ENCODE assay signal across 24 cellular contexts in the genomic region with DNA sequence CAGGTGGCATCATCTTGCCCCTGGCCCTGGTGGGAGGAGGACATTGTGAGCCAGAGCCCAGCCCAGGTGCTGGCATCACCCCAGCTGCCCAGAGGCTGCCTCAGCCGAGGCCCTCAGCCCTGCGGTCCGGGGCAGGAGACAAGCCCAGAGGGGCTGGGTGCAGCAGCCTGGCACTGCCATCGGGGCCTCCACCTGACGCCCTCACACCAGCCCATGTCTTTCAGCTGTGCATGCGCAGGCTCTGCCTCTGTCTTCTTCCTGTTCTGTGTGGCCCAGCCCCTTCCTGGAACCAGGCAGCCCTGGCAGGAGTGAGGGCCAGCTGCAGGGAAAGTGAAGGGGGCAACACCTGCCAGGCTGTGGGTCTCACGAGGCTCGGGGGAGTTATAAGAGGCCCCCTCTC. TPM values are rescaled to one million over a fixed set of nuclear protein-coding genes. Genes with fewer than 3 reads are reported as not detected.
DNase-seq lines count a peak whose midpoint lies in the region; ATAC-seq and TF ChIP-seq lines count a peak whose summit lies in the region.
"Had no signal": no experiment of that assay in that cellular context is flagged by ENCODE, and none has a peak within 500 bp of the region (broad histone marks: within the 10 kb centered on the region; RNA-seq: fewer than 3 reads in every experiment).

No MANE protein-coding gene starts in this region.

- H3K79me2 ChIP-seq in Loucy (ENCODE audit: insufficient read depth, low read length): peaks cover 5% of the 10 kb centered on the region; the same call in 1 of the 2 replicates

- H3K9ac ChIP-seq in Loucy (ENCODE audit: low read depth, low read length, poor library complexity, severe bottlenecking): peak overlapping the region; percentile 96
- H3K9ac ChIP-seq: neural progenitor cell had no signal

- CTCF ChIA-PET in CD4-positive, alpha-beta T cell (lab: Charles Lee): no interaction called here

- no peak for TF ChIP-seq CTCF in CD4-positive, alpha-beta T cell (IDR thresholded peaks at IDR 0.05)
- no peak for TF ChIP-seq CTCF in Loucy (conservative IDR thresholded peaks at IDR 0.05; ENCODE audit: low read length)

- H3K9me3 ChIP-seq in CD4-positive, alpha-beta T cell (ENCODE audit: control insufficient read depth, low read length): no peaks in the 10 kb centered on the region
- H3K9me3 ChIP-seq in Loucy (ENCODE audit: insufficient read depth, low read depth, low read length): no peaks in the 10 kb centered on the region
- H3K9me3 ChIP-seq: gastrocnemius medialis, SJSA1, tibial nerve had no signal

- no peak overlapping the region for H3K4me3 Mint-ChIP-seq in CD4-positive, alpha-beta T cell
- H3K4me3 Mint-ChIP-seq: neural progenitor cell had no signal

- H2AFZ ChIP-seq in Loucy (ENCODE audit: low read length): no peak overlapping the region
- H2AFZ ChIP-seq: neural progenitor cell had no signal

- no peaks in the 10 kb centered on the region for H3K9me2 ChIP-seq in Loucy (replicated peaks; ENCODE audit: low read depth, low read length)

- POLR2A ChIA-PET in CD4-positive, alpha-beta T cell (lab: Charles Lee): interaction anchor here (1.2 to 2.3 kb wide), 3 partner anchors 26 to 87 kb away, joined by 4 to 10 read pairs (median 5); partner anchors contain the start of gene GTF3C5

- H4K20me1 ChIP-seq in Loucy (ENCODE audit: insufficient read depth, low read length, poor library complexity, severe bottlenecking): no peaks in the 10 kb centered on the region

- peaks cover 54% of the 10 kb centered on the region; the same call in 1 of the 2 replicates for H3K36me3 ChIP-seq in Loucy (ENCODE audit: insufficient read depth, low read length)
- H3K36me3 ChIP-seq: neural progenitor cell had no signal

- no peaks in the 10 kb centered on the region for H3K27me3 Mint-ChIP-seq in CD4-positive, alpha-beta T cell
- H3K27me3 Mint-ChIP-seq: IgD-negative memory B cell had no signal

- H3K27ac ChIP-seq in CD4-positive, alpha-beta T cell (ENCODE audit: low read depth, low read length): peak overlapping the region; percentile 24
- H3K27ac ChIP-seq: C4-2B, epithelial cell of prostate, gastrocnemius medialis, neural progenitor cell, SJSA1 had no signal

- H3F3A ChIP-seq in Loucy (ENCODE audit: low read depth): peaks cover 8% of the 10 kb centered on the region

- H3K4me1 Mint-ChIP-seq in CD4-positive, alpha-beta T cell (ENCODE audit: low read depth): peaks cover 44% of the 10 kb centered on the region

- H3K27ac Mint-ChIP-seq in CD4-positive, alpha-beta T cell: peak overlapping the region; percentile 85
- H3K27ac Mint-ChIP-seq: IgD-negative memory B cell, neural progenitor cell had no signal

- DNase-seq in activated CD4-positive, alpha-beta T cell treated with anti-CD3 and anti-CD28 coated beads, Interleukin-2, amount 50 U/mL, for 1 hour: peak; percentile 7
- no peak for DNase-seq in activated CD4-positive, alpha-beta T cell treated with anti-CD3 and anti-CD28 coated beads, Interleukin-2, amount 50 U/mL, for 4 hours
- peak in 7 of 10 experiments; percentile 7 to 49 (median 16) for DNase-seq in CD4-positive, alpha-beta T cell
- DNase-seq in NCI-H2171 treated with DMSO at 0.1 percent for 48 hours (lab: John Stamatoyannopoulos, UW) (no peak), midbrain (lab: John Stamatoyannopoulos, UW) (no peak), COR-L47 (lab: John Stamatoyannopoulos, UW) (no peak)
- DNase-seq: activated CD4-positive, CD25-positive, alpha-beta regulatory T cell; DMS79; gastrocnemius medialis; GOT3; left cardiac atrium; NCI-H1048; NCI-H2081 treated with DMSO at 0.1 percent for 48 hours; NCI-H524; PC-3; T-helper 9 cell had no signal

- no peaks in the 10 kb centered on the region for H3K9me3 Mint-ChIP-seq in CD4-positive, alpha-beta T cell
- H3K9me3 Mint-ChIP-seq: IgD-negative memory B cell, neural progenitor cell had no signal

- peak overlapping the region; percentile 6 for H3K4me2 ChIP-seq in Loucy (ENCODE audit: low read depth, low read length, poor library complexity, severe bottlenecking)
- H3K4me2 ChIP-seq: neural progenitor cell had no signal

- H3K4me3 ChIP-seq in Loucy (ENCODE audit: low read length, poor library complexity, severe bottlenecking): no peak overlapping the region
- H3K4me3 ChIP-seq: gastrocnemius medialis, neural progenitor cell, SJSA1, tibial nerve had no signal

- H3K36me3 Mint-ChIP-seq in CD4-positive, alpha-beta T cell (ENCODE audit: low read depth): peaks cover 39% of the 10 kb centered on the region

- ATAC-seq in CD4-positive, alpha-beta T cell (ENCODE audit: poor library complexity): peak; percentile 78
- peak; percentile 41 for ATAC-seq in esophagus mucosa
- ATAC-seq: gastrocnemius medialis, left cardiac atrium, PC-3 had no signal

- no peaks in the 10 kb centered on the region for H3K27me3 ChIP-seq in CD4-positive, alpha-beta T cell (ENCODE audit: control insufficient read depth, insufficient read depth, low read length)
- H3K27me3 ChIP-seq in Loucy (ENCODE audit: insufficient read depth, low read length, poor library complexity, severe bottlenecking): no peaks in the 10 kb centered on the region
- H3K27me3 ChIP-seq: gastrocnemius medialis, neural progenitor cell, SJSA1, tibial nerve had no signal

- intact Hi-C loops in CD4-positive, alpha-beta T cell (cut with DNase I, micrococcal nuclease): no loop called here

- H3K4me1 ChIP-seq in Loucy (ENCODE audit: insufficient read depth, low read length, poor library complexity, severe bottlenecking): peaks cover 56% of the 10 kb centered on the region

RNA-seq across cellular contexts. Expression of gene CEL, which starts 4.8 kb away (rescaled TPM):
- total RNA-seq in CD4-positive, alpha-beta T cell: under 1 TPM; 0.16 to 0.39 TPM
- total RNA-seq in esophagus mucosa: 2.4 TPM

RNA-seq across cellular contexts. Expression of gene GTF3C5, which starts 26.2 kb away (rescaled TPM):
- 10 to 100 TPM; 49.0 to 52.4 TPM for total RNA-seq in CD4-positive, alpha-beta T cell
- total RNA-seq in esophagus mucosa: 33.6 TPM

Comparison
In these comparisons a context has a peak if more than half of its experiments do, and no peak if none do; other contexts are left out.
1. DNase-seq: peak in activated CD4-positive, alpha-beta T cell treated with anti-CD3 and anti-CD28 coated beads, Interleukin-2, amount 50 U/mL, for 1 hour (single experiment) and CD4-positive, alpha-beta T cell (7 of 10); none in activated CD4-positive, alpha-beta T cell treated with anti-CD3 and anti-CD28 coated beads, Interleukin-2, amount 50 U/mL, for 4 hours (0 of 2), NCI-H2171 treated with DMSO at 0.1 percent for 48 hours (single experiment), midbrain (single experiment) and COR-L47 (single experiment).